In genomic region chr13:46321494-46322225, GRCh38 we compare ENCODE assay signal across 8 cellular contexts.
A peak's percentile ranks its signal among the peaks of the same experiment; 100 is the strongest.
DNase-seq lines count a peak whose midpoint lies in the region; ATAC-seq and TF ChIP-seq lines count a peak whose summit lies in the region.

No MANE protein-coding gene starts in this region.

- H3K36me3 Mint-ChIP-seq in CD14-positive monocyte = no peaks in the 10 kb centered on the region
- no peaks in the 10 kb centered on the region for H3K36me3 Mint-ChIP-seq in activated CD4-positive, alpha-beta memory T cell treated with anti-CD3 and anti-CD28 coated beads for 36 hours
- H3K36me3 Mint-ChIP-seq in mesothelial cell of epicardium = no peaks in the 10 kb centered on the region

- POLR2A ChIA-PET in activated CD4-positive, alpha-beta memory T cell treated with anti-CD3 and anti-CD28 coated beads for 36 hours (lab: Charles Lee) = interaction anchor here (1.0 kb wide), 1 partner anchor 149 kb away, joined by 3 read pairs; no protein-coding TSS in a partner anchor

- H3K27me3 Mint-ChIP-seq in CD14-positive monocyte (ENCODE audit: low read depth in 3 of 3) (peaks cover 0 to 3% (median 0%) of the 10 kb centered on the region in 3 donors), mesothelial cell of epicardium (ENCODE audit: low read depth) (no peaks in the 10 kb centered on the region)
- peaks cover 2% of the 10 kb centered on the region for H3K27me3 Mint-ChIP-seq in activated CD4-positive, alpha-beta memory T cell treated with anti-CD3 and anti-CD28 coated beads for 36 hours

- intact Hi-C loops in CD14-positive monocyte (cut with micrococcal nuclease) = loop anchor here (5.0 to 10.0 kb wide), 3 partner anchors 66 to 154 kb away; partner anchors contain the start of genes LCP1 (in 1 of the 2) and RUBCNL (in 1 of the 2)
- intact Hi-C loops in activated CD4-positive, alpha-beta memory T cell treated with anti-CD3 and anti-CD28 coated beads for 36 hours (cut with micrococcal nuclease) = loop anchor here (1.0 to 10.0 kb wide), 7 partner anchors 25 to 810 kb away; partner anchors contain the start of gene LRRC63

- peaks cover 0 to 7% (median 0%) of the 10 kb centered on the region in 7 donors for H3K9me3 Mint-ChIP-seq in CD14-positive monocyte
- H3K9me3 Mint-ChIP-seq in activated CD4-positive, alpha-beta memory T cell treated with anti-CD3 and anti-CD28 coated beads for 36 hours = no peaks in the 10 kb centered on the region
- H3K9me3 Mint-ChIP-seq in mesothelial cell of epicardium = peaks cover 11% of the 10 kb centered on the region

- H3K4me3 Mint-ChIP-seq in CD14-positive monocyte (peak overlapping the region in 1 of 2 donors; percentile 51), mesothelial cell of epicardium (no peak overlapping the region)
- peak overlapping the region; percentile 68 for H3K4me3 Mint-ChIP-seq in activated CD4-positive, alpha-beta memory T cell treated with anti-CD3 and anti-CD28 coated beads for 36 hours

- H3K27ac Mint-ChIP-seq in CD14-positive monocyte = peak overlapping the region; percentile 87 to 97 (median 95)
- H3K27ac Mint-ChIP-seq in activated CD4-positive, alpha-beta memory T cell treated with anti-CD3 and anti-CD28 coated beads for 36 hours = peak overlapping the region; percentile 78
- no peak overlapping the region for H3K27ac Mint-ChIP-seq in mesothelial cell of epicardium

- ATAC-seq in GM21723 (IDR thresholded peaks at IDR 0.05; ENCODE audit: unreplicated experiment) (peak; percentile 63), HG02763 (IDR thresholded peaks at IDR 0.05; ENCODE audit: unreplicated experiment) (no peak)

- CTCF ChIA-PET in activated CD4-positive, alpha-beta memory T cell treated with anti-CD3 and anti-CD28 coated beads for 36 hours (lab: Charles Lee) = interaction anchor here (0.6 to 3.3 kb wide), 33 partner anchors 9 to 813 kb away, joined by 3 to 31 read pairs (median 4); partner anchors contain the start of gene LCP1

- H3K4me1 Mint-ChIP-seq in CD14-positive monocyte = peaks cover 59% of the 10 kb centered on the region
- H3K4me1 Mint-ChIP-seq in activated CD4-positive, alpha-beta memory T cell treated with anti-CD3 and anti-CD28 coated beads for 36 hours (ENCODE audit: low read depth) = peaks cover 16% of the 10 kb centered on the region
- H3K4me1 Mint-ChIP-seq in mesothelial cell of epicardium = no peaks in the 10 kb centered on the region

- peak; percentile 88 for TF ChIP-seq CTCF in CD14-positive monocyte (IDR thresholded peaks at IDR 0.05)
- peak; percentile 56 for TF ChIP-seq CTCF in mesothelial cell of epicardium (IDR thresholded peaks at IDR 0.05; ENCODE audit: unreplicated experiment)

- DNase-seq in CD14-positive monocyte (ENCODE audit: low spot score) (peak; percentile 66), NCI-H774 (lab: John Stamatoyannopoulos, UW) (peak; percentile 18), ecto neural progenitor cell (ENCODE audit: low spot score) (peak; percentile 62), mesothelial cell of epicardium (ENCODE audit: low spot score in 2 of 2, unreplicated experiment in 2 of 2) (peak in 1 of 2 experiments; percentile 57)
- peak; percentile 83 for DNase-seq in activated CD4-positive, alpha-beta memory T cell treated with anti-CD3 and anti-CD28 coated beads for 36 hours
- peak; percentile 77 for DNase-seq in stimulated activated CD8-positive, alpha-beta memory T cell treated with anti-CD3 and anti-CD28 coated beads, Interleukin-4, amount 100 ng/mL, for 48 hours
